8 cellular contexts compared by ENCODE assay signal in the genomic region with DNA sequence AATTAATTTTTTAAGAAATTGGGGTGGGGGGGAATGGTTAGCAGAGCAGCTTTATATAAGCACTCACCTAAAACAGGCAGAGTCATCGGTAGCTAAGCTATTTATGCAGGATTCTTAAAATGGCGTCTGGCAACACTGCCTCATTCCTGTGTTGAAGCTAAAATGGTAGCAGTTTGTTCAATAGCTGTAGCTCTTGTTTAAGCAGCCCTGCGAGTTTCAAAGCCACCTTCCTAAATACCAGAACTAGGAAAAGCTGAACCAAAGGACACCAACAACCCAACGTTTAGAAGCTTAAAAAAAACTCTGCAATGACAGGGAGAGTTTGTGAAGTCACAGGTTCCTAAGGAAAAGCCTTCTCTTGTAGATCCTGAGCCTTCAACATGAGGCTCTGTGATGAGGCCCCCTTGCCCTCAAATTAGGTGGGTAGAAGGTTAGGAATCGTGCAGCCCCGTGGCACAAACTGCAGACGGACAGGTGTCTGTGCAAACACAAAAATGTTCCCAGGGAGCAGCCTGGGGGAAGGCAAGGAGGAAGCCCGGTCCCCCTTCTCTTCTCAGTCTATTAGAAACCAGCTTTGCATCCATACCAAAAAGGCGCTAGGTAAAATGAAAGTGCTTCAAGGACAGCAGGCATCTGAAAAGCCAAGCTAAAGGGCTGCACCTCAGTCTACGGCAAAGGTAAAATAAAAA. TPM values are rescaled to one million over a fixed set of nuclear protein-coding genes. Genes with fewer than 3 reads are reported as not detected.
DNase-seq lines count a peak whose midpoint lies in the region; TF ChIP-seq lines count a peak whose summit lies in the region.

No MANE protein-coding gene starts in this region.

- peak; percentile 67 for DNase-seq in ELF-1 (ENCODE audit: low read depth, low spot score)
- DNase-seq in NCI-H69 (lab: John Stamatoyannopoulos, UW): peak; percentile 51
- DNase-seq in dermis blood vessel endothelial cell: peak; percentile 54
- DNase-seq in neural progenitor cell (ENCODE audit: low spot score): peak; percentile 60
- no peak for DNase-seq in occipital lobe (lab: John Stamatoyannopoulos, UW)
- DNase-seq in iPS-NIHi11 (ENCODE audit: low spot score): no peak
- DNase-seq in dedifferentiated amniotic fluid mesenchymal stem cell (ENCODE audit: extremely low spot score): no peak
- no peak for DNase-seq in NK-92 (lab: John Stamatoyannopoulos, UW; ENCODE audit: unreplicated experiment)

- no peak overlapping the region for H2AFZ ChIP-seq in neural progenitor cell (replicated peaks)

- H3K9me3 ChIP-seq in neural progenitor cell (ENCODE audit: low read depth): no peaks in the 10 kb centered on the region

- H3F3A ChIP-seq in neural progenitor cell (ENCODE audit: low read depth): peaks cover 87% of the 10 kb centered on the region

- H3K4me3 Mint-ChIP-seq in neural progenitor cell: no peak overlapping the region

- no peaks in the 10 kb centered on the region for H3K27me3 Mint-ChIP-seq in neural progenitor cell (ENCODE audit: insufficient read depth, low read depth)

- no peak overlapping the region for H3K27ac Mint-ChIP-seq in neural progenitor cell

- H3K79me2 ChIP-seq in neural progenitor cell (ENCODE audit: low read depth): peaks cover 98% of the 10 kb centered on the region

- peaks cover 10% of the 10 kb centered on the region for H3K4me1 Mint-ChIP-seq in neural progenitor cell

- H3K4me3 ChIP-seq in neural progenitor cell: peak overlapping the region; percentile 44

- H3K36me3 ChIP-seq in neural progenitor cell: no peaks in the 10 kb centered on the region

- no peak for TF ChIP-seq CTCF in neural progenitor cell (IDR thresholded peaks at IDR 0.05)

- H3K4me1 ChIP-seq in neural progenitor cell: peaks cover 97% of the 10 kb centered on the region

- no peaks in the 10 kb centered on the region for H3K27me3 ChIP-seq in neural progenitor cell

- no peaks in the 10 kb centered on the region for H3K9me3 Mint-ChIP-seq in neural progenitor cell

- peaks cover 14% of the 10 kb centered on the region for H4K20me1 ChIP-seq in neural progenitor cell (ENCODE audit: low read depth)

- peaks cover 7% of the 10 kb centered on the region for H3K36me3 Mint-ChIP-seq in neural progenitor cell

- peak overlapping the region; percentile 80 for H3K4me2 ChIP-seq in neural progenitor cell

- H3K27ac ChIP-seq in neural progenitor cell: peak overlapping the region; percentile 98

- peak overlapping the region; percentile 46 for H3K9ac ChIP-seq in neural progenitor cell

RNA-seq across cellular contexts. Expression of gene ZMYND8, which starts 4.7 kb away (rescaled TPM):
- total RNA-seq in dermis blood vessel endothelial cell: 35.9 and 59.4 TPM in 2 replicates
- total RNA-seq in neural progenitor cell (ENCODE audit: low replicate concordance): 59.0 and 59.4 TPM in 2 replicates
- 58.6 TPM for total RNA-seq in occipital lobe

Comparison
In these comparisons a context has a peak if more than half of its experiments do, and no peak if none do; other contexts are left out.
1. DNase-seq: peak in ELF-1 (single experiment), NCI-H69 (single experiment), dermis blood vessel endothelial cell (single experiment) and neural progenitor cell (single experiment); none in occipital lobe (single experiment), iPS-NIHi11 (single experiment), dedifferentiated amniotic fluid mesenchymal stem cell (single experiment) and NK-92 (single experiment).